Comparison of ENCODE assay signal across 14 cellular contexts in the genomic region with DNA sequence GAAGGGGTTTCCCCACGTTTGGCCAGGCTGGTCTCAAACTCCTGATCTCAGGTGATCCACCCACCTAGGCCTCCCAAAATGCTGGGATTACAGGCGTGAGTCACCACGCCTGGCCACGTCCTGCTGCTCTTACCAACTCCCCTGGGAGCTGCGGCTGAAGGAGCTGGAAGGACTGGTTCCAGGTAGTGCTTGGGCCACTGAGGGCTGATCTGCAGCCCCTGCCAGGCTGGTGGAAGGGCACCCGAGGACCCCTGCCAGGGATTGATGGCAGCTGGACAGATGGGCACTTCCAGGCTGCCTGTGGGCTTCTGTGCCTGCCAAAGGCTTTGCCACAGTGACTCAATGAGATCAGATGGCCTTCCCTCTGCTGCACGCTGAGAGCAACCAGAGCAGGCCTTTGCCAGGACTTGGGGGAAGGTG.
A peak's percentile ranks its signal among the peaks of the same experiment; 100 is the strongest.
DNase-seq lines count a peak whose midpoint lies in the region; ATAC-seq and TF ChIP-seq lines count a peak whose summit lies in the region.
"Had no signal": no experiment of that assay in that cellular context is flagged by ENCODE, and none has a peak within 500 bp of the region (broad histone marks: within the 10 kb centered on the region; RNA-seq: fewer than 3 reads in every experiment).

No MANE protein-coding gene starts in this region.

- H3K36me3 Mint-ChIP-seq in activated T-cell treated with anti-CD3 and anti-CD28 coated beads, Interleukin-2, amount 50 U/mL, for 24 hours (ENCODE audit: low read depth) = peaks cover 47% of the 10 kb centered on the region
- H3K36me3 Mint-ChIP-seq in stimulated activated naive B cell treated with anti-CD40 and anti-IgM and Interleukin-4, amounts not matched to agents 10 μg/mL and 1 μg/mL and 100 μg/mL, for 72 hours = peaks cover 26 to 37% of the 10 kb centered on the region in 2 donors

- no peak for ATAC-seq in stimulated activated naive B cell treated with anti-CD40 and anti-IgM and Interleukin-4, amounts not matched to agents 10 μg/mL and 1 μg/mL and 100 μg/mL, for 72 hours (replicated peaks)
- ATAC-seq in HG02759 (IDR thresholded peaks at IDR 0.05; ENCODE audit: unreplicated experiment) (no peak), GM21367 (IDR thresholded peaks at IDR 0.05; ENCODE audit: unreplicated experiment) (no peak)
- ATAC-seq: left cardiac atrium had no signal

- TF ChIP-seq CTCF in WERI-Rb-1 (IDR thresholded peaks at IDR 0.05; ENCODE audit: low read depth, low read length) = no peak

- H3K27ac Mint-ChIP-seq in activated T-cell treated with anti-CD3 and anti-CD28 coated beads, Interleukin-2, amount 50 U/mL, for 24 hours = peak overlapping the region; percentile 99
- H3K27ac Mint-ChIP-seq in stimulated activated naive B cell treated with anti-CD40 and anti-IgM and Interleukin-4, amounts not matched to agents 10 μg/mL and 1 μg/mL and 100 μg/mL, for 72 hours = peak overlapping the region; percentile 37

- H3K4me1 ChIP-seq in effector memory CD4-positive, alpha-beta T cell (ENCODE audit: control insufficient read depth, insufficient read depth, low read length, poor library complexity, severe bottlenecking) = peaks cover 38% of the 10 kb centered on the region

- peak overlapping the region; percentile 95 for H3K4me3 Mint-ChIP-seq in activated T-cell treated with anti-CD3 and anti-CD28 coated beads, Interleukin-2, amount 50 U/mL, for 24 hours
- peak overlapping the region; percentile 13 to 32 for H3K4me3 Mint-ChIP-seq in stimulated activated naive B cell treated with anti-CD40 and anti-IgM and Interleukin-4, amounts not matched to agents 10 μg/mL and 1 μg/mL and 100 μg/mL, for 72 hours

- H3K27me3 Mint-ChIP-seq in activated T-cell treated with anti-CD3 and anti-CD28 coated beads, Interleukin-2, amount 50 U/mL, for 24 hours = no peaks in the 10 kb centered on the region
- no peaks in the 10 kb centered on the region for H3K27me3 Mint-ChIP-seq in stimulated activated naive B cell treated with anti-CD40 and anti-IgM and Interleukin-4, amounts not matched to agents 10 μg/mL and 1 μg/mL and 100 μg/mL, for 72 hours

- peaks cover 37% of the 10 kb centered on the region for H3K36me3 ChIP-seq in WERI-Rb-1
- H3K36me3 ChIP-seq in effector memory CD4-positive, alpha-beta T cell (ENCODE audit: control insufficient read depth, insufficient read depth, low read length) = peaks cover 3% of the 10 kb centered on the region

- H3K9me3 ChIP-seq in WERI-Rb-1 (ENCODE audit: severe bottlenecking) = no peaks in the 10 kb centered on the region
- H3K9me3 ChIP-seq in effector memory CD4-positive, alpha-beta T cell (ENCODE audit: control insufficient read depth, low read length) = no peaks in the 10 kb centered on the region
- H3K9me3 ChIP-seq: testis had no signal

- peak overlapping the region; percentile 10; the same call in 1 of the 2 replicates for H3K27ac ChIP-seq in WERI-Rb-1
- H3K27ac ChIP-seq in effector memory CD4-positive, alpha-beta T cell (ENCODE audit: insufficient read depth, low read length, poor library complexity, severe bottlenecking) = peak overlapping the region; percentile 13
- H3K27ac ChIP-seq: hepatocyte, testis had no signal

- H3K4me3 ChIP-seq in WERI-Rb-1 (ENCODE audit: low read depth, low read length) = no peak overlapping the region
- no peak overlapping the region for H3K4me3 ChIP-seq in effector memory CD4-positive, alpha-beta T cell (ENCODE audit: insufficient read depth, low read depth, low read length, poor library complexity, severe bottlenecking)
- H3K4me3 ChIP-seq: hepatocyte, testis had no signal

- no peaks in the 10 kb centered on the region for H3K9me3 Mint-ChIP-seq in activated T-cell treated with anti-CD3 and anti-CD28 coated beads, Interleukin-2, amount 50 U/mL, for 24 hours
- H3K9me3 Mint-ChIP-seq in stimulated activated naive B cell treated with anti-CD40 and anti-IgM and Interleukin-4, amounts not matched to agents 10 μg/mL and 1 μg/mL and 100 μg/mL, for 72 hours = no peaks in the 10 kb centered on the region

- peak; percentile 43 for DNase-seq in activated T-cell treated with anti-CD3 and anti-CD28 coated beads, Interleukin-2, amount 50 U/mL, for 24 hours
- no peak for DNase-seq in activated T-cell treated with anti-CD3 and anti-CD28 coated beads, Interleukin-2, amount 50 U/mL, for 1 hour
- DNase-seq in WERI-Rb-1 (peak; percentile 16), AML-193 (lab: John Stamatoyannopoulos, UW) (no peak)
- no peak for DNase-seq in effector memory CD4-positive, alpha-beta T cell
- no peak for DNase-seq in stimulated activated naive B cell treated with anti-CD40 and anti-IgM and Interleukin-4, amounts not matched to agents 10 μg/mL and 1 μg/mL and 100 μg/mL, for 72 hours
- DNase-seq: GF-D8, left cardiac atrium, NCI-H1436, posterior cingulate gyrus, testis had no signal

- peaks cover 54% of the 10 kb centered on the region for H3K4me1 Mint-ChIP-seq in activated T-cell treated with anti-CD3 and anti-CD28 coated beads, Interleukin-2, amount 50 U/mL, for 24 hours (ENCODE audit: low read depth)
- peaks cover 21 to 38% of the 10 kb centered on the region in 2 donors for H3K4me1 Mint-ChIP-seq in stimulated activated naive B cell treated with anti-CD40 and anti-IgM and Interleukin-4, amounts not matched to agents 10 μg/mL and 1 μg/mL and 100 μg/mL, for 72 hours

- no peaks in the 10 kb centered on the region for H3K27me3 ChIP-seq in WERI-Rb-1 (ENCODE audit: insufficient read depth, low read depth, severe bottlenecking)
- no peaks in the 10 kb centered on the region for H3K27me3 ChIP-seq in effector memory CD4-positive, alpha-beta T cell (replicated peaks; ENCODE audit: control insufficient read depth, insufficient read depth, low read length, poor library complexity, severe bottlenecking)
- H3K27me3 ChIP-seq: hepatocyte, testis had no signal

Comparison
In these comparisons a context has a peak if more than half of its experiments do, and no peak if none do; other contexts are left out.
1. DNase-seq: peak in activated T-cell treated with anti-CD3 and anti-CD28 coated beads, Interleukin-2, amount 50 U/mL, for 24 hours (single experiment) and WERI-Rb-1 (single experiment); none in activated T-cell treated with anti-CD3 and anti-CD28 coated beads, Interleukin-2, amount 50 U/mL, for 1 hour (single experiment), effector memory CD4-positive, alpha-beta T cell (0 of 3), stimulated activated naive B cell treated with anti-CD40 and anti-IgM and Interleukin-4, amounts not matched to agents 10 μg/mL and 1 μg/mL and 100 μg/mL, for 72 hours (single experiment) and AML-193 (0 of 2).